13 cellular contexts compared by ENCODE assay signal in genomic region chr4:75107703-75108612, GRCh38.
A peak's percentile ranks its signal among the peaks of the same experiment; 100 is the strongest.
DNase-seq lines count a peak whose midpoint lies in the region; ATAC-seq lines count a peak whose summit lies in the region.
"Had no signal": no experiment of that assay in that cellular context is flagged by ENCODE, and none has a peak within 500 bp of the region (broad histone marks: within the 10 kb centered on the region; RNA-seq: fewer than 3 reads in every experiment).

No MANE protein-coding gene starts in this region.

- H3K27me3 Mint-ChIP-seq in stimulated activated memory B cell treated with anti-CD40 and anti-IgM and Interleukin-4, amounts not matched to agents 10 μg/mL and 1 μg/mL and 100 μg/mL, for 72 hours: no peaks in the 10 kb centered on the region

- DNase-seq in OCI-M1 (lab: John Stamatoyannopoulos, UW) (peak; percentile 4), left lobe of liver (ENCODE audit: low spot score) (no peak), mucosa of gallbladder (ENCODE audit: low spot score) (no peak)
- DNase-seq: activated CD4-positive, alpha-beta T cell treated with anti-CD3 and anti-CD28 coated beads for 36 hours; body of pancreas; left cardiac atrium; NCI-H2107; T-helper 1 cell had no signal

- H3K4me3 Mint-ChIP-seq in stimulated activated memory B cell treated with anti-CD40 and anti-IgM and Interleukin-4, amounts not matched to agents 10 μg/mL and 1 μg/mL and 100 μg/mL, for 72 hours: no peak overlapping the region
- H3K4me3 Mint-ChIP-seq: activated CD4-positive, alpha-beta T cell treated with anti-CD3 and anti-CD28 coated beads for 36 hours; neural crest cell had no signal

- peak overlapping the region; percentile 22 for H3K27ac Mint-ChIP-seq in stimulated activated memory B cell treated with anti-CD40 and anti-IgM and Interleukin-4, amounts not matched to agents 10 μg/mL and 1 μg/mL and 100 μg/mL, for 72 hours
- H3K27ac Mint-ChIP-seq: activated CD4-positive, alpha-beta T cell treated with anti-CD3 and anti-CD28 coated beads for 36 hours had no signal

- H3K9me3 Mint-ChIP-seq in stimulated activated memory B cell treated with anti-CD40 and anti-IgM and Interleukin-4, amounts not matched to agents 10 μg/mL and 1 μg/mL and 100 μg/mL, for 72 hours: peaks cover 8% of the 10 kb centered on the region

- ATAC-seq in GM19035 (IDR thresholded peaks at IDR 0.05; ENCODE audit: unreplicated experiment): peak; percentile 66
- peak; percentile 50 for ATAC-seq in HG02981 (IDR thresholded peaks at IDR 0.05; ENCODE audit: unreplicated experiment)
- no peak for ATAC-seq in stimulated activated memory B cell treated with anti-CD40 and anti-IgM and Interleukin-4, amounts not matched to agents 10 μg/mL and 1 μg/mL and 100 μg/mL, for 72 hours
- no peak for ATAC-seq in left lobe of liver
- no peak for ATAC-seq in HG03045 (IDR thresholded peaks at IDR 0.05; ENCODE audit: unreplicated experiment)
- ATAC-seq: activated CD4-positive, alpha-beta T cell treated with anti-CD3 and anti-CD28 coated beads for 36 hours; body of pancreas; left cardiac atrium had no signal

- no peaks in the 10 kb centered on the region for H3K36me3 Mint-ChIP-seq in stimulated activated memory B cell treated with anti-CD40 and anti-IgM and Interleukin-4, amounts not matched to agents 10 μg/mL and 1 μg/mL and 100 μg/mL, for 72 hours

- peaks cover 17% of the 10 kb centered on the region for H3K4me1 Mint-ChIP-seq in stimulated activated memory B cell treated with anti-CD40 and anti-IgM and Interleukin-4, amounts not matched to agents 10 μg/mL and 1 μg/mL and 100 μg/mL, for 72 hours
- H3K4me1 Mint-ChIP-seq: activated CD4-positive, alpha-beta T cell treated with anti-CD3 and anti-CD28 coated beads for 36 hours had no signal

Comparison
In these comparisons a context has a peak if more than half of its experiments do, and no peak if none do; other contexts are left out.
1. ATAC-seq: peak in GM19035 (single experiment) and HG02981 (single experiment); none in stimulated activated memory B cell treated with anti-CD40 and anti-IgM and Interleukin-4, amounts not matched to agents 10 μg/mL and 1 μg/mL and 100 μg/mL, for 72 hours (single experiment), left lobe of liver (single experiment) and HG03045 (single experiment).